ENCODE assay signal across 22 cellular contexts in genomic region chr14:105379946-105380345, GRCh38.
"Had no signal": no experiment of that assay in that cellular context is flagged by ENCODE, and none has a peak within 500 bp of the region (broad histone marks: within the 10 kb centered on the region; RNA-seq: fewer than 3 reads in every experiment).

No MANE protein-coding gene starts in this region.

- H3K27ac ChIP-seq: HL-60, SJSA1, SK-N-MC had no signal

- H3K9me3 ChIP-seq: MG63 had no signal

- H3K27me3 ChIP-seq: MG63, SJSA1 had no signal

- DNase-seq: Karpas-422, KG1, MG63, NCI-H1092, NCI-H1436, NCI-H187, NCI-H2029, NCI-H2081 treated with DMSO at 0.1 percent for 48 hours, NCI-H2171, NCI-H226, NCI-H446, NCI-H510A, NCI-H524 treated with DMSO at 0.1 percent for 48 hours, NCI-H69, NCI-H774, RPMI8226, SHP77 treated with DMSO at 0.1 percent for 48 hours had no signal

- H3K4me3 ChIP-seq: MG63, SJSA1, SK-N-MC had no signal

- H3K36me3 ChIP-seq: MG63 had no signal

- FAIRE-seq: HTR-8/SVneo, RCC 7860 had no signal

- H3K4me1 ChIP-seq: SJSA1 had no signal
